ENCODE assay signal across 8 cellular contexts in genomic region chr15:79431636-79432344, GRCh38. TPM values are rescaled to one million over a fixed set of nuclear protein-coding genes. Genes with fewer than 3 reads are reported as not detected.
DNase-seq lines count a peak whose midpoint lies in the region; ATAC-seq, FAIRE-seq and TF ChIP-seq lines count a peak whose summit lies in the region.

Gene MINAR1, plus strand, starts transcription at chr15:79432336. Its CDS starts 23,812 bp downstream, at chr15:79456148.

- POLR2A ChIA-PET in Panc1 (lab: Charles Lee), result no interaction called here

- BruUV-seq in Panc1 (replicated peaks; lab: Mats Ljungman, UMichigan), result no TSS peak

- no peak within 1 kb of the TSS for H3K27ac ChIP-seq in Panc1 (ENCODE audit: low read length)
- H3K27ac ChIP-seq in small intestine (ENCODE audit: low read depth in 1 of 2, low read length in 1 of 2), result no peak within 1 kb of the TSS

- TF ChIP-seq POLR2A in erythroblast (IDR thresholded peaks at IDR 0.05; ENCODE audit: low read length), result no peak

- H3K27me3 Mint-ChIP-seq in nephron (ENCODE audit: low read depth), result peaks cover 94% of the 10 kb centered on the region

- ATAC-seq in Panc1, result peak; percentile 82
- no peak for ATAC-seq in GM21723 (IDR thresholded peaks at IDR 0.05; ENCODE audit: unreplicated experiment)

- in situ Hi-C loops in Panc1 (cut with HindIII; ENCODE audit: low pct_unique_long_range_greater_than_20kb, low sequenced_read_pairs), result no loop called here

- 1% methylated on average over 65 to 84 of the region's 84 CpGs for WGBS in small intestine, 3 donors

- H3K4me1 Mint-ChIP-seq in nephron, result peaks cover 13% of the 10 kb centered on the region

- FAIRE-seq in small intestine (lab: Jason Lieb, UNC), result no peak

- TF ChIP-seq CTCF in Panc1 (IDR thresholded peaks at IDR 0.05) (peak; percentile 72), nephron (IDR thresholded peaks at IDR 0.05; ENCODE audit: unreplicated experiment in 3 of 3) (peak; percentile 20 to 37 (median 25))

- H3K9me3 Mint-ChIP-seq in nephron, result no peaks in the 10 kb centered on the region

- H3K27ac Mint-ChIP-seq in nephron, result no peak within 1 kb of the TSS

- H3K27me3 ChIP-seq in Panc1 (ENCODE audit: control insufficient read depth, insufficient read depth, low read length) (peaks cover 44% of the 10 kb centered on the region), small intestine (ENCODE audit: control insufficient read depth in 2 of 2, insufficient read depth in 2 of 2, low read length in 2 of 2) (peaks cover 9 to 20% of the 10 kb centered on the region in 2 donors)

- no peaks in the 10 kb centered on the region; the same call in 1 of the 2 replicates for H3K4me1 ChIP-seq in Panc1 (ENCODE audit: control insufficient read depth, insufficient read depth, low read length)
- H3K4me1 ChIP-seq in small intestine (ENCODE audit: control insufficient read depth in 2 of 2, insufficient read depth in 1 of 2, low read depth in 1 of 2, low read length in 1 of 2), result no peaks in the 10 kb centered on the region

- H3K36me3 Mint-ChIP-seq in nephron (ENCODE audit: low read depth), result no peaks in the 10 kb centered on the region

- DNase-seq in NCI-H345 (lab: John Stamatoyannopoulos, UW) (peak; percentile 27), NCI-H345 treated with DMSO at 0.1 percent for 48 hours (lab: John Stamatoyannopoulos, UW; ENCODE audit: unreplicated experiment) (no peak), Panc1 (ENCODE audit: low read depth, low spot score) (no peak), erythroblast (lab: John Stamatoyannopoulos, UW) (peak; percentile 26 to 43), SIG-M5 (lab: John Stamatoyannopoulos, UW) (no peak), small intestine (no peak)

- intact Hi-C loops in Panc1 (cut with micrococcal nuclease; ENCODE audit: unreplicated experiment), result no loop called here

- CTCF ChIA-PET in Panc1 (lab: Charles Lee), result no interaction called here

- H3K4me3 ChIP-seq in Panc1 (ENCODE audit: low read depth in 2 of 2, low read length in 2 of 2) (peak within 1 kb of the TSS; percentile 29 to 44), small intestine (ENCODE audit: low read depth in 1 of 2, low read length in 2 of 2) (peak within 1 kb of the TSS in 1 of 2 donors; percentile 24)

- H3K36me3 ChIP-seq in Panc1 (ENCODE audit: control insufficient read depth, insufficient read depth, low read length), result no peaks in the 10 kb centered on the region
- H3K36me3 ChIP-seq in small intestine (ENCODE audit: control insufficient read depth in 2 of 2, insufficient read depth in 2 of 2, low read length in 2 of 2), result no peaks in the 10 kb centered on the region

- H3K9me3 ChIP-seq in Panc1 (ENCODE audit: control insufficient read depth, insufficient read depth, low read depth, low read length) (no peaks in the 10 kb centered on the region), small intestine (ENCODE audit: control insufficient read depth, low read depth) (no peaks in the 10 kb centered on the region)

- peak within 1 kb of the TSS; percentile 82 to 86 (median 83) for H3K4me3 Mint-ChIP-seq in nephron

RNA-seq across cellular contexts. Expression of gene MINAR1, which starts in this region (rescaled TPM):
- total RNA-seq in Panc1 (2021; ENCODE audit: unreplicated experiment), result 0.62 TPM
- polyA plus RNA-seq in Panc1 (2012; ENCODE audit: insufficient read length), result 0.21 TPM
- under 1 TPM in 1 of 3 donors, not detected in 2; 0.16 TPM for polyA plus RNA-seq in small intestine

Comparison
In these comparisons a context has a peak if more than half of its experiments do, and no peak if none do; other contexts are left out.
1. DNase-seq: peak in NCI-H345 (single experiment) and erythroblast (2 of 2); none in NCI-H345 treated with DMSO at 0.1 percent for 48 hours (single experiment), Panc1 (single experiment), SIG-M5 (single experiment) and small intestine (single experiment).
2. Peak in ATAC-seq and H3K4me3 ChIP-seq in Panc1; RNA of the gene not detected or under 1 TPM.